In the genomic region with DNA sequence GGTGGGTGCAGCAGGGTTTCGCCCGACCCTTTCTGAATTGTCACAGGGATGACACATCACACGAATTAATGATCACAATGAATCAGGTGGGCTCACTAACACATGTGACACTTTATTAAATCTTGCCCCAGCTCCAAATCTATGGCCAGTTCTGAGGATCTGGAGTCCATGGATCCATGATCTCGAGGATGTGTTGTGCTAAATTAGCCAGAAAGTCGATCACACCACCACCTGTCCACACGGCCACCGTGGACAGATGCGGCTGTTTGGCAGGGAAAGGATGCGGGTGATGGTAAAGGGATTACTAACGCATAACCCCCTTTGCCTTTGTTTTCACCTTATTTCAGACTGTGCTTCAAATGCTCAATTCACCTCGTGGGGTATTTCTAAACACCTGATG, we compare ENCODE assay signal across 20 cellular contexts.
A peak's percentile ranks its signal among the peaks of the same experiment; 100 is the strongest.
DNase-seq lines count a peak whose midpoint lies in the region; ATAC-seq and TF ChIP-seq lines count a peak whose summit lies in the region.
"Had no signal": no experiment of that assay in that cellular context is flagged by ENCODE, and none has a peak within 500 bp of the region (broad histone marks: within the 10 kb centered on the region; RNA-seq: fewer than 3 reads in every experiment).

No MANE protein-coding gene starts in this region.

- no peaks in the 10 kb centered on the region for H3K9me3 ChIP-seq in endodermal cell (ENCODE audit: control insufficient read depth, low read length)
- H3K9me3 ChIP-seq: A549; BLaER1 treated with 17β-estradiol and CSF1 and Interleukin-3, amounts not matched to agents 10 nM and 100 nM; HAP-1 had no signal

- H3K4me1 ChIP-seq in endodermal cell (ENCODE audit: control insufficient read depth, insufficient read depth, low read length), result no peaks in the 10 kb centered on the region
- H3K4me1 ChIP-seq: A549; BLaER1 treated with 17β-estradiol and CSF1 and Interleukin-3, amounts not matched to agents 10 nM and 100 nM; HAP-1 had no signal

- WGBS in endodermal cell (ENCODE audit: insufficient coverage in 1 of 2, insufficient read length in 1 of 2), 2 experiments, result 92 to 96% methylated on average over 6 to 11 of the region's 11 CpGs

- H3K27ac ChIP-seq in endodermal cell (ENCODE audit: low read depth, low read length), result no peak overlapping the region
- H3K27ac ChIP-seq: 22Rv1; A549; BLaER1 treated with 17β-estradiol and CSF1 and Interleukin-3, amounts not matched to agents 10 nM and 100 nM; GM23248 had no signal

- DNase-seq in NCI-H82 (lab: John Stamatoyannopoulos, UW) (peak; percentile 55), NCI-H82 treated with DMSO at 0.1 percent for 48 hours (lab: John Stamatoyannopoulos, UW; ENCODE audit: unreplicated experiment) (no peak), Ammon's horn (ENCODE audit: low spot score) (peak; percentile 1), endodermal cell (peak; percentile 23), osteocyte (ENCODE audit: extremely low spot score, unreplicated experiment) (peak; percentile 54), AG08395 (ENCODE audit: low spot score) (no peak)
- DNase-seq in activated CD8-positive, alpha-beta T cell treated with anti-CD3 and anti-CD28 coated beads for 36 hours, result no peak
- DNase-seq: Calu3; CD8-positive, alpha-beta T cell; DMS 273 treated with DMSO at 0.1 percent for 48 hours; DMS53; DND-41; EL; GM23248 had no signal

- H3K4me1 Mint-ChIP-seq in endodermal cell (no peaks in the 10 kb centered on the region), osteocyte (ENCODE audit: unreplicated experiment) (no peaks in the 10 kb centered on the region)
- no peaks in the 10 kb centered on the region for H3K4me1 Mint-ChIP-seq in activated CD8-positive, alpha-beta T cell treated with anti-CD3 and anti-CD28 coated beads for 36 hours (ENCODE audit: low read depth)
- H3K4me1 Mint-ChIP-seq: B cell had no signal

- H3K27me3 Mint-ChIP-seq in endodermal cell (ENCODE audit: insufficient read depth) (no peaks in the 10 kb centered on the region), osteocyte (ENCODE audit: unreplicated experiment) (no peaks in the 10 kb centered on the region)
- no peaks in the 10 kb centered on the region for H3K27me3 Mint-ChIP-seq in activated CD8-positive, alpha-beta T cell treated with anti-CD3 and anti-CD28 coated beads for 36 hours
- H3K27me3 Mint-ChIP-seq: B cell had no signal

- CTCF ChIA-PET in activated CD8-positive, alpha-beta T cell treated with anti-CD3 and anti-CD28 coated beads for 36 hours (lab: Charles Lee), result no interaction called here

- intact Hi-C loops in activated CD8-positive, alpha-beta T cell treated with anti-CD3 and anti-CD28 coated beads for 36 hours (cut with micrococcal nuclease), result no loop called here

- H3K36me3 ChIP-seq in endodermal cell (ENCODE audit: control insufficient read depth, insufficient read depth, low read length), result no peaks in the 10 kb centered on the region
- H3K36me3 ChIP-seq: BLaER1 treated with 17β-estradiol and CSF1 and Interleukin-3, amounts not matched to agents 10 nM and 100 nM; HAP-1 had no signal

- POLR2A ChIA-PET in activated CD8-positive, alpha-beta T cell treated with anti-CD3 and anti-CD28 coated beads for 36 hours (lab: Charles Lee), result no interaction called here

- ATAC-seq in activated CD8-positive, alpha-beta T cell treated with anti-CD3 and anti-CD28 coated beads for 36 hours, result no peak
- ATAC-seq: A549; CD8-positive, alpha-beta T cell; GM12878 had no signal

- H3K27ac Mint-ChIP-seq in endodermal cell, result no peak overlapping the region
- no peak overlapping the region for H3K27ac Mint-ChIP-seq in osteocyte (ENCODE audit: unreplicated experiment)
- H3K27ac Mint-ChIP-seq in activated CD8-positive, alpha-beta T cell treated with anti-CD3 and anti-CD28 coated beads for 36 hours, result no peak overlapping the region
- H3K27ac Mint-ChIP-seq: B cell; CD8-positive, alpha-beta T cell had no signal

- H3K27me3 ChIP-seq in endodermal cell (ENCODE audit: control insufficient read depth, insufficient read depth, low read length, poor library complexity, severe bottlenecking), result no peaks in the 10 kb centered on the region
- H3K27me3 ChIP-seq: BLaER1 treated with 17β-estradiol and CSF1 and Interleukin-3, amounts not matched to agents 10 nM and 100 nM had no signal

- no peak overlapping the region for H3K4me3 ChIP-seq in endodermal cell (ENCODE audit: low read length)
- H3K4me3 ChIP-seq: A549; BLaER1 treated with 17β-estradiol and CSF1 and Interleukin-3, amounts not matched to agents 10 nM and 100 nM; GM12878; GM23248; HAP-1 had no signal

- no peak overlapping the region for H3K9ac ChIP-seq in endodermal cell (ENCODE audit: extremely low read depth, low read length, poor library complexity, severe bottlenecking)
- H3K9ac ChIP-seq: BLaER1 treated with 17β-estradiol and CSF1 and Interleukin-3, amounts not matched to agents 10 nM and 100 nM; GM23248 had no signal

- no peak for TF ChIP-seq CTCF in endodermal cell (conservative IDR thresholded peaks at IDR 0.05)
- no peak for TF ChIP-seq CTCF in osteocyte (IDR thresholded peaks at IDR 0.05)
- TF ChIP-seq CTCF in activated CD8-positive, alpha-beta T cell treated with anti-CD3 and anti-CD28 coated beads for 36 hours (IDR thresholded peaks at IDR 0.05), result no peak

- H3K9me3 Mint-ChIP-seq in endodermal cell (no peaks in the 10 kb centered on the region), osteocyte (ENCODE audit: unreplicated experiment) (no peaks in the 10 kb centered on the region)
- H3K9me3 Mint-ChIP-seq in activated CD8-positive, alpha-beta T cell treated with anti-CD3 and anti-CD28 coated beads for 36 hours, result no peaks in the 10 kb centered on the region
- H3K9me3 Mint-ChIP-seq: CD8-positive, alpha-beta T cell had no signal

- H3K36me3 Mint-ChIP-seq in endodermal cell (ENCODE audit: low read depth) (peaks cover 3% of the 10 kb centered on the region), osteocyte (ENCODE audit: unreplicated experiment) (no peaks in the 10 kb centered on the region)
- no peaks in the 10 kb centered on the region for H3K36me3 Mint-ChIP-seq in activated CD8-positive, alpha-beta T cell treated with anti-CD3 and anti-CD28 coated beads for 36 hours (ENCODE audit: low read depth)
- H3K36me3 Mint-ChIP-seq: CD8-positive, alpha-beta T cell had no signal

- H3K4me3 Mint-ChIP-seq in endodermal cell, result no peak overlapping the region
- H3K4me3 Mint-ChIP-seq in osteocyte (ENCODE audit: unreplicated experiment), result no peak overlapping the region
- no peak overlapping the region for H3K4me3 Mint-ChIP-seq in activated CD8-positive, alpha-beta T cell treated with anti-CD3 and anti-CD28 coated beads for 36 hours
- H3K4me3 Mint-ChIP-seq: B cell; CD8-positive, alpha-beta T cell had no signal

Comparison
In these comparisons a context has a peak if more than half of its experiments do, and no peak if none do; other contexts are left out.
1. DNase-seq: peak in NCI-H82 (single experiment), Ammon's horn (single experiment), endodermal cell (single experiment) and osteocyte (single experiment); none in NCI-H82 treated with DMSO at 0.1 percent for 48 hours (single experiment), AG08395 (single experiment) and activated CD8-positive, alpha-beta T cell treated with anti-CD3 and anti-CD28 coated beads for 36 hours (single experiment).